In genomic region chr21:46456750-46457149, GRCh38 we compare ENCODE assay signal across 10 cellular contexts. TPM values are rescaled to one million over a fixed set of nuclear protein-coding genes. Genes with fewer than 3 reads are reported as not detected.
A peak's percentile ranks its signal among the peaks of the same experiment; 100 is the strongest.
DNase-seq lines count a peak whose midpoint lies in the region; ATAC-seq and TF ChIP-seq lines count a peak whose summit lies in the region.
"Had no signal": no experiment of that assay in that cellular context is flagged by ENCODE, and none has a peak within 500 bp of the region (broad histone marks: within the 10 kb centered on the region; RNA-seq: fewer than 3 reads in every experiment).

No MANE protein-coding gene starts in this region.

- CTCF ChIA-PET in CD8-positive, alpha-beta memory T cell (lab: Charles Lee) = no interaction called here

- H3K4me1 ChIP-seq in CD8-positive, alpha-beta memory T cell (ENCODE audit: insufficient read depth, low read length) = peaks cover 41% of the 10 kb centered on the region
- peaks cover 7% of the 10 kb centered on the region; the same call in 1 of the 2 replicates for H3K4me1 ChIP-seq in iPS-20b (ENCODE audit: insufficient read depth, low read length)

- H3K27me3 Mint-ChIP-seq in CD8-positive, alpha-beta memory T cell = no peaks in the 10 kb centered on the region
- H3K27me3 Mint-ChIP-seq in activated T-helper 17 cell treated with anti-CD3 and anti-CD28 coated beads, Interleukin-2, amount 50 U/mL, for 72 hours = no peaks in the 10 kb centered on the region
- H3K27me3 Mint-ChIP-seq: stimulated activated naive B cell treated with anti-CD40 and anti-IgM and Interleukin-4, amounts not matched to agents 10 μg/mL and 1 μg/mL and 100 μg/mL, for 72 hours had no signal

- no peaks in the 10 kb centered on the region for H3K27me3 ChIP-seq in CD8-positive, alpha-beta memory T cell (ENCODE audit: insufficient read depth, low read length, poor library complexity, severe bottlenecking)
- H3K27me3 ChIP-seq in iPS-20b (ENCODE audit: insufficient read depth, low read length) = no peaks in the 10 kb centered on the region

- peak overlapping the region; percentile 43 to 96 (median 80) for H3K27ac Mint-ChIP-seq in CD8-positive, alpha-beta memory T cell
- H3K27ac Mint-ChIP-seq in activated T-helper 17 cell treated with anti-CD3 and anti-CD28 coated beads, Interleukin-2, amount 50 U/mL, for 72 hours = peak overlapping the region; percentile 62

- peaks cover 0 to 33% (median 4%) of the 10 kb centered on the region in 3 donors for H3K36me3 Mint-ChIP-seq in CD8-positive, alpha-beta memory T cell
- peaks cover 11% of the 10 kb centered on the region for H3K36me3 Mint-ChIP-seq in activated T-helper 17 cell treated with anti-CD3 and anti-CD28 coated beads, Interleukin-2, amount 50 U/mL, for 72 hours (ENCODE audit: low read depth)

- POLR2A ChIA-PET in CD8-positive, alpha-beta memory T cell (lab: Charles Lee) = interaction anchor here (0.7 to 2.5 kb wide), 2 partner anchors 18 to 32 kb away, joined by 5 to 7 read pairs; no protein-coding TSS in a partner anchor

- no peak for ATAC-seq in activated T-helper 17 cell treated with anti-CD3 and anti-CD28 coated beads, Interleukin-2, amount 50 U/mL, for 72 hours (replicated peaks)
- ATAC-seq in HG03280 (IDR thresholded peaks at IDR 0.05; ENCODE audit: unreplicated experiment) = no peak
- ATAC-seq: stimulated activated naive B cell treated with anti-CD40 and anti-IgM and Interleukin-4, amounts not matched to agents 10 μg/mL and 1 μg/mL and 100 μg/mL, for 72 hours had no signal

- no peaks in the 10 kb centered on the region for H3K36me3 ChIP-seq in CD8-positive, alpha-beta memory T cell (ENCODE audit: insufficient read depth, low read length)
- peaks cover 18% of the 10 kb centered on the region; the same call in 1 of the 2 replicates for H3K36me3 ChIP-seq in iPS-20b (ENCODE audit: insufficient read depth, low read depth, low read length)

- peak overlapping the region; percentile 34 to 95 (median 85) for H3K4me3 Mint-ChIP-seq in CD8-positive, alpha-beta memory T cell
- H3K4me3 Mint-ChIP-seq in activated T-helper 17 cell treated with anti-CD3 and anti-CD28 coated beads, Interleukin-2, amount 50 U/mL, for 72 hours = peak overlapping the region; percentile 85

- TF ChIP-seq CTCF in 22Rv1 (IDR thresholded peaks at IDR 0.05) = no peak

- H3K9ac ChIP-seq in iPS-20b (ENCODE audit: low read depth, low read length) = peak overlapping the region; percentile 39; the same call in 1 of the 2 replicates

- H3K9me3 ChIP-seq in CD8-positive, alpha-beta memory T cell (ENCODE audit: low read length) = no peaks in the 10 kb centered on the region
- no peaks in the 10 kb centered on the region for H3K9me3 ChIP-seq in iPS-20b (ENCODE audit: insufficient read depth, low read depth, low read length)

- H3K4me1 Mint-ChIP-seq in CD8-positive, alpha-beta memory T cell = peaks cover 49 to 60% (median 54%) of the 10 kb centered on the region in 3 donors
- peaks cover 14% of the 10 kb centered on the region for H3K4me1 Mint-ChIP-seq in activated T-helper 17 cell treated with anti-CD3 and anti-CD28 coated beads, Interleukin-2, amount 50 U/mL, for 72 hours

- no peaks in the 10 kb centered on the region for H3K9me3 Mint-ChIP-seq in CD8-positive, alpha-beta memory T cell
- H3K9me3 Mint-ChIP-seq in activated T-helper 17 cell treated with anti-CD3 and anti-CD28 coated beads, Interleukin-2, amount 50 U/mL, for 72 hours = no peaks in the 10 kb centered on the region
- H3K9me3 Mint-ChIP-seq: stimulated activated naive B cell treated with anti-CD40 and anti-IgM and Interleukin-4, amounts not matched to agents 10 μg/mL and 1 μg/mL and 100 μg/mL, for 72 hours had no signal

- H3K27ac ChIP-seq in 22Rv1 (peak overlapping the region; percentile 87; the same call in 1 of the 2 replicates), iPS-20b (ENCODE audit: low read length) (no peak overlapping the region)
- H3K27ac ChIP-seq in CD8-positive, alpha-beta memory T cell (ENCODE audit: low read depth, low read length) = no peak overlapping the region

- no peak for DNase-seq in CD8-positive, alpha-beta memory T cell
- DNase-seq in NCI-H2107 (lab: John Stamatoyannopoulos, UW) (no peak), middle frontal gyrus (ENCODE audit: extremely low spot score, low spot score) (no peak), NK-92 (lab: John Stamatoyannopoulos, UW; ENCODE audit: unreplicated experiment) (no peak)
- DNase-seq: NCI-H1092 treated with DMSO at 0.1 percent for 48 hours; stimulated activated naive B cell treated with anti-CD40 and anti-IgM and Interleukin-4, amounts not matched to agents 10 μg/mL and 1 μg/mL and 100 μg/mL, for 72 hours had no signal

- no peak overlapping the region for H3K4me3 ChIP-seq in CD8-positive, alpha-beta memory T cell (ENCODE audit: low read length)
- no peak overlapping the region for H3K4me3 ChIP-seq in iPS-20b (ENCODE audit: low read length)

RNA-seq across cellular contexts. Expression of gene DIP2A, which starts 1.9 kb away (rescaled TPM):
- 10 to 100 TPM; 29.7 to 29.9 TPM for total RNA-seq in CD8-positive, alpha-beta memory T cell
- polyA plus RNA-seq in CD8-positive, alpha-beta memory T cell = 32.6 TPM
- 10 to 100 TPM; 43.6 to 49.3 TPM for total RNA-seq in activated T-helper 17 cell treated with anti-CD3 and anti-CD28 coated beads, Interleukin-2, amount 50 U/mL, for 72 hours
